Comparison of ENCODE assay signal across 2 cellular contexts in the genomic region with DNA sequence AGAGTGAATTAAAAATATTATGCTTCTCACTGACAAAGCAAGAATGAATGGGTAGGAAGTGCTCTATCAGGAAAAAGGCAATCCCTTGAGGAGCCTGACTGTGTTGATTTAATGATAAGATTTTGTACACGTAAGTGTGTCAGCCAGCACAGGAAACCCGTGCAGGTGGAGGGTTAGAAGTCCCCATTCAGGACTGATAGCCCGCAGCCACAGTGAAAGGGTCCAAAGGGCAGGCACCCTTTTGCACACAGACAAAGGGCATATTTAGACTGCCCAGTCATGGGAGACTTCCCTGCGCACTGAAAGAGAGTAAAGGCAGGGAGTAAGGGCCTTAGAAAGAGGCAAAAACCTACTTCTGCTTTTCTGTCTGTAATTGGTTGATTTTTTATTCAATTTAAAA.
TF ChIP-seq lines count a peak whose summit lies in the region.

No MANE protein-coding gene starts in this region.

TF ChIP-seq in HCT116, 20 proteins besides CTCF, POLR2A, EP300 and RAD21:
- TF ChIP-seq, protein P1, sequence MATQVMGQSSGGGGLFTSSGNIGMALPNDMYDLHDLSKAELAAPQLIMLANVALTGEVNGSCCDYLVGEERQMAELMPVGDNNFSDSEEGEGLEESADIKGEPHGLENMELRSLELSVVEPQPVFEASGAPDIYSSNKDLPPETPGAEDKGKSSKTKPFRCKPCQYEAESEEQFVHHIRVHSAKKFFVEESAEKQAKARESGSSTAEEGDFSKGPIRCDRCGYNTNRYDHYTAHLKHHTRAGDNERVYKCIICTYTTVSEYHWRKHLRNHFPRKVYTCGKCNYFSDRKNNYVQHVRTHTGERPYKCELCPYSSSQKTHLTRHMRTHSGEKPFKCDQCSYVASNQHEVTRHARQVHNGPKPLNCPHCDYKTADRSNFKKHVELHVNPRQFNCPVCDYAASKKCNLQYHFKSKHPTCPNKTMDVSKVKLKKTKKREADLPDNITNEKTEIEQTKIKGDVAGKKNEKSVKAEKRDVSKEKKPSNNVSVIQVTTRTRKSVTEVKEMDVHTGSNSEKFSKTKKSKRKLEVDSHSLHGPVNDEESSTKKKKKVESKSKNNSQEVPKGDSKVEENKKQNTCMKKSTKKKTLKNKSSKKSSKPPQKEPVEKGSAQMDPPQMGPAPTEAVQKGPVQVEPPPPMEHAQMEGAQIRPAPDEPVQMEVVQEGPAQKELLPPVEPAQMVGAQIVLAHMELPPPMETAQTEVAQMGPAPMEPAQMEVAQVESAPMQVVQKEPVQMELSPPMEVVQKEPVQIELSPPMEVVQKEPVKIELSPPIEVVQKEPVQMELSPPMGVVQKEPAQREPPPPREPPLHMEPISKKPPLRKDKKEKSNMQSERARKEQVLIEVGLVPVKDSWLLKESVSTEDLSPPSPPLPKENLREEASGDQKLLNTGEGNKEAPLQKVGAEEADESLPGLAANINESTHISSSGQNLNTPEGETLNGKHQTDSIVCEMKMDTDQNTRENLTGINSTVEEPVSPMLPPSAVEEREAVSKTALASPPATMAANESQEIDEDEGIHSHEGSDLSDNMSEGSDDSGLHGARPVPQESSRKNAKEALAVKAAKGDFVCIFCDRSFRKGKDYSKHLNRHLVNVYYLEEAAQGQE (IDR thresholded peaks at IDR 0.05; ENCODE audit: low read depth), result no peak
- TF ChIP-seq FOSL1 (IDR thresholded peaks at IDR 0.05; ENCODE audit: low read depth) (no peak), POLR2AphosphoS5 (IDR thresholded peaks at IDR 0.05; ENCODE audit: low read depth, low read length) (no peak), JUND (IDR thresholded peaks at IDR 0.05) (no peak), SP1 (IDR thresholded peaks at IDR 0.05; ENCODE audit: low read depth) (no peak), EZH2 (IDR thresholded peaks at IDR 0.05) (no peak), ELF1 (IDR thresholded peaks at IDR 0.05; ENCODE audit: borderline replicate concordance, low read depth) (no peak)

TF ChIP-seq in HepG2, 621 proteins besides CTCF, POLR2A, EP300 and RAD21 (continues in another document):
- TF ChIP-seq ZNF773 (CRISPR knock-in tag; IDR thresholded peaks at IDR 0.05; ENCODE audit: borderline replicate concordance), result no peak
- no peak for TF ChIP-seq HMG20B (CRISPR knock-in tag; conservative IDR thresholded peaks at IDR 0.05)
- no peak for TF ChIP-seq ZNF234 (CRISPR knock-in tag; conservative IDR thresholded peaks at IDR 0.05)
- peak; percentile 93 for TF ChIP-seq HDAC2 (CRISPR knock-in tag; IDR thresholded peaks at IDR 0.05)
- no peak for TF ChIP-seq ZNF776 (CRISPR knock-in tag; IDR thresholded peaks at IDR 0.05)
- TF ChIP-seq, protein P2, sequence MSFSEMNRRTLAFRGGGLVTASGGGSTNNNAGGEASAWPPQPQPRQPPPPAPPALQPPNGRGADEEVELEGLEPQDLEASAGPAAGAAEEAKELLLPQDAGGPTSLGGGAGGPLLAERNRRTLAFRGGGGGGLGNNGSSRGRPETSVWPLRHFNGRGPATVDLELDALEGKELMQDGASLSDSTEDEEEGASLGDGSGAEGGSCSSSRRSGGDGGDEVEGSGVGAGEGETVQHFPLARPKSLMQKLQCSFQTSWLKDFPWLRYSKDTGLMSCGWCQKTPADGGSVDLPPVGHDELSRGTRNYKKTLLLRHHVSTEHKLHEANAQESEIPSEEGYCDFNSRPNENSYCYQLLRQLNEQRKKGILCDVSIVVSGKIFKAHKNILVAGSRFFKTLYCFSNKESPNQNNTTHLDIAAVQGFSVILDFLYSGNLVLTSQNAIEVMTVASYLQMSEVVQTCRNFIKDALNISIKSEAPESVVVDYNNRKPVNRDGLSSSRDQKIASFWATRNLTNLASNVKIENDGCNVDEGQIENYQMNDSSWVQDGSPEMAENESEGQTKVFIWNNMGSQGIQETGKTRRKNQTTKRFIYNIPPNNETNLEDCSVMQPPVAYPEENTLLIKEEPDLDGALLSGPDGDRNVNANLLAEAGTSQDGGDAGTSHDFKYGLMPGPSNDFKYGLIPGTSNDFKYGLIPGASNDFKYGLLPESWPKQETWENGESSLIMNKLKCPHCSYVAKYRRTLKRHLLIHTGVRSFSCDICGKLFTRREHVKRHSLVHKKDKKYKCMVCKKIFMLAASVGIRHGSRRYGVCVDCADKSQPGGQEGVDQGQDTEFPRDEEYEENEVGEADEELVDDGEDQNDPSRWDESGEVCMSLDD (CRISPR knock-in tag; IDR thresholded peaks at IDR 0.05; ENCODE audit: borderline replicate concordance), result no peak
- TF ChIP-seq ZNF563 (CRISPR knock-in tag; IDR thresholded peaks at IDR 0.05), result no peak
- no peak for TF ChIP-seq THYN1 (CRISPR knock-in tag; IDR thresholded peaks at IDR 0.05; ENCODE audit: borderline replicate concordance, low read depth)
- peak; percentile 26; the same call in 1 of the 2 replicates for TF ChIP-seq ZBTB21 (CRISPR knock-in tag; IDR thresholded peaks at IDR 0.05)
- peak; percentile 91 for TF ChIP-seq ZNF644 (CRISPR knock-in tag; IDR thresholded peaks at IDR 0.05; ENCODE audit: low read depth)
- no peak for TF ChIP-seq HHEX (CRISPR knock-in tag; IDR thresholded peaks at IDR 0.05)
- TF ChIP-seq, protein P3, sequence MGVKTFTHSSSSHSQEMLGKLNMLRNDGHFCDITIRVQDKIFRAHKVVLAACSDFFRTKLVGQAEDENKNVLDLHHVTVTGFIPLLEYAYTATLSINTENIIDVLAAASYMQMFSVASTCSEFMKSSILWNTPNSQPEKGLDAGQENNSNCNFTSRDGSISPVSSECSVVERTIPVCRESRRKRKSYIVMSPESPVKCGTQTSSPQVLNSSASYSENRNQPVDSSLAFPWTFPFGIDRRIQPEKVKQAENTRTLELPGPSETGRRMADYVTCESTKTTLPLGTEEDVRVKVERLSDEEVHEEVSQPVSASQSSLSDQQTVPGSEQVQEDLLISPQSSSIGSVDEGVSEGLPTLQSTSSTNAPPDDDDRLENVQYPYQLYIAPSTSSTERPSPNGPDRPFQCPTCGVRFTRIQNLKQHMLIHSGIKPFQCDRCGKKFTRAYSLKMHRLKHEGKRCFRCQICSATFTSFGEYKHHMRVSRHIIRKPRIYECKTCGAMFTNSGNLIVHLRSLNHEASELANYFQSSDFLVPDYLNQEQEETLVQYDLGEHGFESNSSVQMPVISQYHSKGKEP (CRISPR knock-in tag; IDR thresholded peaks at IDR 0.05), result no peak
- TF ChIP-seq FOXM1 (CRISPR knock-in tag; IDR thresholded peaks at IDR 0.05), result no peak
- TF ChIP-seq ARNT2 (CRISPR knock-in tag; IDR thresholded peaks at IDR 0.05; ENCODE audit: low read depth), result no peak
- no peak for TF ChIP-seq JUNB (CRISPR knock-in tag; IDR thresholded peaks at IDR 0.05; ENCODE audit: borderline replicate concordance)
- TF ChIP-seq FOXO4 (CRISPR knock-in tag; conservative IDR thresholded peaks at IDR 0.05), result no peak
- TF ChIP-seq CCAR2 (optimal IDR thresholded peaks at IDR 0.05; ENCODE audit: low read depth, low read length), result no peak
- TF ChIP-seq ZFX (CRISPR knock-in tag; IDR thresholded peaks at IDR 0.05; ENCODE audit: low read depth), result no peak
- peak; percentile 62 for TF ChIP-seq ZNF629 (CRISPR knock-in tag; conservative IDR thresholded peaks at IDR 0.05)
- peak; percentile 63; the same call in 1 of the 2 replicates for TF ChIP-seq SIX4 (CRISPR knock-in tag; IDR thresholded peaks at IDR 0.05)
- TF ChIP-seq TCF7L2 (IDR thresholded peaks at IDR 0.05; ENCODE audit: low read depth, low read length), result no peak
- TF ChIP-seq MTERF4 (CRISPR knock-in tag; IDR thresholded peaks at IDR 0.05), result no peak
- TF ChIP-seq CEBPZ (IDR thresholded peaks at IDR 0.05; ENCODE audit: low read length), result no peak
- TF ChIP-seq MATR3 (CRISPR knock-in tag; IDR thresholded peaks at IDR 0.05), result no peak
- no peak for TF ChIP-seq RAD51 (IDR thresholded peaks at IDR 0.05; ENCODE audit: borderline replicate concordance)
- TF ChIP-seq, protein P4, sequence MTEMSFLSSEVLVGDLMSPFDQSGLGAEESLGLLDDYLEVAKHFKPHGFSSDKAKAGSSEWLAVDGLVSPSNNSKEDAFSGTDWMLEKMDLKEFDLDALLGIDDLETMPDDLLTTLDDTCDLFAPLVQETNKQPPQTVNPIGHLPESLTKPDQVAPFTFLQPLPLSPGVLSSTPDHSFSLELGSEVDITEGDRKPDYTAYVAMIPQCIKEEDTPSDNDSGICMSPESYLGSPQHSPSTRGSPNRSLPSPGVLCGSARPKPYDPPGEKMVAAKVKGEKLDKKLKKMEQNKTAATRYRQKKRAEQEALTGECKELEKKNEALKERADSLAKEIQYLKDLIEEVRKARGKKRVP (CRISPR knock-in tag; IDR thresholded peaks at IDR 0.05), result no peak
- no peak for TF ChIP-seq ZNF740 (CRISPR knock-in tag; IDR thresholded peaks at IDR 0.05)
- no peak for TF ChIP-seq ZBTB7A (CRISPR knock-in tag; IDR thresholded peaks at IDR 0.05)
- TF ChIP-seq, protein P5, sequence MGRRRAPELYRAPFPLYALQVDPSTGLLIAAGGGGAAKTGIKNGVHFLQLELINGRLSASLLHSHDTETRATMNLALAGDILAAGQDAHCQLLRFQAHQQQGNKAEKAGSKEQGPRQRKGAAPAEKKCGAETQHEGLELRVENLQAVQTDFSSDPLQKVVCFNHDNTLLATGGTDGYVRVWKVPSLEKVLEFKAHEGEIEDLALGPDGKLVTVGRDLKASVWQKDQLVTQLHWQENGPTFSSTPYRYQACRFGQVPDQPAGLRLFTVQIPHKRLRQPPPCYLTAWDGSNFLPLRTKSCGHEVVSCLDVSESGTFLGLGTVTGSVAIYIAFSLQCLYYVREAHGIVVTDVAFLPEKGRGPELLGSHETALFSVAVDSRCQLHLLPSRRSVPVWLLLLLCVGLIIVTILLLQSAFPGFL (CRISPR knock-in tag; IDR thresholded peaks at IDR 0.05), result no peak
- TF ChIP-seq AKAP8 (CRISPR knock-in tag; IDR thresholded peaks at IDR 0.05), result no peak
- peak; percentile 79; the same call in 1 of the 2 replicates for TF ChIP-seq ZNF431 (CRISPR knock-in tag; IDR thresholded peaks at IDR 0.05; ENCODE audit: borderline replicate concordance, low read depth)
- TF ChIP-seq RBM39 (IDR thresholded peaks at IDR 0.05; ENCODE audit: low read depth, low read length, poor library complexity, severe bottlenecking), result no peak
- no peak for TF ChIP-seq FOSL1 (CRISPR knock-in tag; IDR thresholded peaks at IDR 0.05; ENCODE audit: borderline replicate concordance)
- TF ChIP-seq GZF1 (CRISPR knock-in tag; IDR thresholded peaks at IDR 0.05), result no peak
- TF ChIP-seq ZNF772 (CRISPR knock-in tag; IDR thresholded peaks at IDR 0.05), result peak; percentile 86; the same call in 1 of the 2 replicates
- TF ChIP-seq PITX1 (CRISPR knock-in tag; IDR thresholded peaks at IDR 0.05), result peak; percentile 76; the same call in 1 of the 2 replicates
- no peak for TF ChIP-seq TAF15 (IDR thresholded peaks at IDR 0.05; ENCODE audit: low read depth, low read length, poor library complexity, severe bottlenecking)
- peak; percentile 61 for TF ChIP-seq ZNF24 (IDR thresholded peaks at IDR 0.05)
- TF ChIP-seq SOX5 (CRISPR knock-in tag; IDR thresholded peaks at IDR 0.05; ENCODE audit: borderline replicate concordance), result peak; percentile 90
- TF ChIP-seq ZNF543 (CRISPR knock-in tag; IDR thresholded peaks at IDR 0.05), result no peak
- no peak for TF ChIP-seq ZNF703 (CRISPR knock-in tag; IDR thresholded peaks at IDR 0.05; ENCODE audit: borderline replicate concordance)
- peak; percentile 91 for TF ChIP-seq ETV5 (CRISPR knock-in tag; IDR thresholded peaks at IDR 0.05; ENCODE audit: borderline replicate concordance)
- no peak for TF ChIP-seq ZNF343 (CRISPR knock-in tag; IDR thresholded peaks at IDR 0.05)
- no peak for TF ChIP-seq HOXA7 (CRISPR knock-in tag; IDR thresholded peaks at IDR 0.05)
- TF ChIP-seq ZNF430 (CRISPR knock-in tag; IDR thresholded peaks at IDR 0.05), result peak; percentile 52; the same call in 1 of the 2 replicates
